In the genomic region with DNA sequence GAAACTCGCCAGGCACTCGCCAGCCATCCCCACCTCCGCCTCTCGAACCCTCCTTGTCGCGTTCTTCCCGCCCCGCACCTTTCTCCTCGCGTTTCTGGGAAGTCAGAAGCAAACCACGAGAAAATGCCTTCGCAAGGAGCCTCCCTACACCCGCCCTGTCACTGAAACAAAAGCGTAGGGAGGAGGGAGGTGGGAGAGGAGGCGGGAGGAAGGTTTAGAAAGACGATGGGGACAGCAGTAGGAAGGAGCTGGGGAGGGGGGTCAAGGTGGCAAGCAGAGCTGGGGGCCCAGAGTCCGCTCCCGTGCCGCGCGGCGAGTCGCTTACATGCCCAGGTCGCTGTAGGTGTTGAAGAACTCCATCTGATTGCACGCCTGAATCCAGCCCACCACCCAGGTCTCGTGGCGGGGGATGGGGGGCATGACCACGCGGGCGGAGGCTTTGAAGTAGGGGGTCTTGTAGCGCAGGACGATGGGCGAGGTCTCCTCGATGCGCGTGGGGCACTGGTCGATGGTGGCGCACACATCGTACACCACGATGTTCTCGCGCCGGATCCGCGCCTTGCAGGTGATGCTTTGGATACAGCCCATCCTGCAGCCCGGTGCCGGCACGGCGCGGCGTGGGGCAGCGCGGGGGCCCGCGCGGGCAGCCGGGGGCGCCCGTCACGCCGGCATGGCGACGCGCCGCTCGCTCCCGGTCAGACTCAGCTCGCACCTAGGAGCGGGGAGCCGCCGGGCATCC, we compare ENCODE assay signal across 8 cellular contexts. TPM values are rescaled to one million over a fixed set of nuclear protein-coding genes. Genes with fewer than 3 reads are reported as not detected.
DNase-seq lines count a peak whose midpoint lies in the region; ATAC-seq and TF ChIP-seq lines count a peak whose summit lies in the region.

No MANE protein-coding gene starts in this region.

- H3K9me3 Mint-ChIP-seq in brain = no peaks in the 10 kb centered on the region

- TF ChIP-seq CTCF in brain (conservative IDR thresholded peaks at IDR 0.05) (no peak), left lung (IDR thresholded peaks at IDR 0.05) (no peak)

- no peaks in the 10 kb centered on the region for H3K36me3 ChIP-seq in HUES64 (ENCODE audit: insufficient read depth, low read length)
- H3K36me3 ChIP-seq in left lung = no peaks in the 10 kb centered on the region
- no peaks in the 10 kb centered on the region for H3K36me3 ChIP-seq in subcutaneous abdominal adipose tissue (ENCODE audit: control insufficient read depth in 5 of 5, insufficient read depth in 5 of 5, low read length in 5 of 5)

- H3K27me3 ChIP-seq in HUES64 (ENCODE audit: insufficient read depth, low read length) (peaks cover 62% of the 10 kb centered on the region), left lung (peaks cover 8 to 70% of the 10 kb centered on the region in 2 donors), subcutaneous abdominal adipose tissue (ENCODE audit: control insufficient read depth in 5 of 5, insufficient read depth in 4 of 5, low read length in 5 of 5) (no peaks in the 10 kb centered on the region)

- under 1% methylated on average over 71 of the region's 71 CpGs for WGBS in HUES64

- peak overlapping the region; percentile 65 for H3K4me3 ChIP-seq in HUES64 (ENCODE audit: low read length)
- peak overlapping the region; percentile 46 to 47 for H3K4me3 ChIP-seq in left lung
- peak overlapping the region; percentile 59 to 80 (median 74) for H3K4me3 ChIP-seq in subcutaneous abdominal adipose tissue (ENCODE audit: low read depth in 1 of 5, low read length in 5 of 5)

- peak overlapping the region; percentile 88 to 94 (median 91) for H3K4me3 Mint-ChIP-seq in brain

- no peaks in the 10 kb centered on the region for H3K36me3 Mint-ChIP-seq in brain

- H3K9me3 ChIP-seq in HUES64 (ENCODE audit: insufficient read depth, low read depth, low read length) (no peaks in the 10 kb centered on the region), left lung (no peaks in the 10 kb centered on the region), subcutaneous abdominal adipose tissue (ENCODE audit: control insufficient read depth in 5 of 5, low read length in 5 of 5) (no peaks in the 10 kb centered on the region)

- intact Hi-C loops in left lung (cut with DNase I) = no loop called here

- H3K27ac ChIP-seq in HUES64 (ENCODE audit: low read depth, low read length) (no peak overlapping the region), left lung (no peak overlapping the region), subcutaneous abdominal adipose tissue (ENCODE audit: low read depth, low read length) (no peak overlapping the region)

- no peak for ATAC-seq in left lung

- no peak overlapping the region for H3K9ac ChIP-seq in HUES64 (ENCODE audit: low read depth, low read length)
- H3K9ac ChIP-seq in subcutaneous abdominal adipose tissue (ENCODE audit: low read length in 5 of 5) = no peak overlapping the region

- H3K4me1 Mint-ChIP-seq in brain = peaks cover 24% of the 10 kb centered on the region

- H3K27me3 Mint-ChIP-seq in brain = peaks cover 73% of the 10 kb centered on the region

- H3K27ac Mint-ChIP-seq in brain = peak overlapping the region in 3 of 5 experiments; percentile 32 to 78 (median 77)

- peaks cover 16% of the 10 kb centered on the region for H3K4me1 ChIP-seq in HUES64 (ENCODE audit: insufficient read depth, low read length)
- peaks cover 0 to 15% of the 10 kb centered on the region in 2 donors for H3K4me1 ChIP-seq in left lung
- H3K4me1 ChIP-seq in subcutaneous abdominal adipose tissue (ENCODE audit: control insufficient read depth in 5 of 5, insufficient read depth in 5 of 5, low read length in 5 of 5) = peaks cover 0 to 25% (median 24%) of the 10 kb centered on the region in 5 donors

- DNase-seq in NCI-H146 (lab: John Stamatoyannopoulos, UW) (peak; percentile 27), NCI-H146 treated with DMSO at 0.1 percent for 48 hours (lab: John Stamatoyannopoulos, UW; ENCODE audit: unreplicated experiment) (no peak), left lung (peak in 1 of 2 donors; percentile 80), T1000 (lab: John Stamatoyannopoulos, UW) (no peak), NCI-H1048 (lab: John Stamatoyannopoulos, UW) (no peak)

RNA-seq across cellular contexts. Expression of gene FAM78B, which starts 1.0 kb away (rescaled TPM):
- 1.0 TPM for polyA plus RNA-seq in HUES64 (2013, experiment 1 of 2)
- polyA plus RNA-seq in HUES64 (2013, experiment 2 of 2) = 1.5 TPM
- 1.1 TPM for polyA plus RNA-seq in brain (ENCODE audit: insufficient read depth, low read depth, low replicate concordance)
- under 1 TPM; 0.81 to 0.93 TPM for total RNA-seq in left lung
